8 cellular contexts compared by ENCODE assay signal in the genomic region with DNA sequence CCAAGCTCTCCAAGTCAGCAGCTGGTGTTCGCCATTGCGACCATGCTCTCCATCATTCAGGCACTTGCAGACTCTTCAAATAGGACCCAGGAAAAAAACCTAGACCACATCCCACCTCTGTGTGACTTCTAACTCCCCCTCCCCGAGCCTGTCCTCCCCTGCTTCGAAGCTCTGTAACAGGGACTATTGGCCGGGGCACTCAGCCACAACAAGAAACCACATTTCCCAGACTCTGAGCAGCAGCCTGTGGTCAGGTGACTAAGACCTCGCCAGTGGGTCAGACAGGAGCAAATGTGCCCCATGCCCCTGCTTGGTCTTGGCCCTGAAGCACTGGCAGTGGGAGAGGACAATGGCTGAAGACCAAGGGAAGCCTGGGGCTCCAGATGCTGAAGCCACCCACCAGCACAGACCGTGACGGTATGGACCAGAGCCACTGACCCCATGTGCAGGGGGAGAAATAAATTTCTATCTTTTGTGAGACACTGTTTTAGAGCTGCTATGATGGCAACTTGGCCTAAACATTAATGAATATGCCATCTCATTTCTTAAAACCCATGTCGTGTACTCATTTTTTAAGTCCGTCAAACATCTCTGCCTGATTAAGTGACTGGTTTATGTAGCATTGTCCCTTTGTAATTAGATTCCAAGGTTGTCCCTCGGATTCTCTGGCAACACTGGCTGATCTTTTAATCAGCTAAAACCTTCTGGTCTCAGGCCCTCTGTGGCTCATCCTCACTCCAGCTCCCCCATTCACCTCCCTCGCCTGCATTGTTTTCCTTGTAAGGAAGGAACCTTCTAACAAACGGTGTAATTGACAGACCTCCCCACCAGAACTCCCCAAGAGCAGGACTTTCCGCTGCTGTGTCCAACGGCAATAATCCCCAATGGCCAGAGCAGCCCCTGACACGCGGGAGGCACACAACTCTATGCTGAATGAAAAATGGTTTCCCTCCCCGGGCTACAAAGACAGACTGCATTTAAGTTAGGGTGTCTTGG.
DNase-seq lines count a peak whose midpoint lies in the region; ATAC-seq and TF ChIP-seq lines count a peak whose summit lies in the region.

No MANE protein-coding gene starts in this region.

- no peak for TF ChIP-seq EP300 in sigmoid colon (IDR thresholded peaks at IDR 0.05)

- TF ChIP-seq CTCF in sigmoid colon (IDR thresholded peaks at IDR 0.05), result no peak

- in situ Hi-C loops in Caki2 (cut with HindIII; ENCODE audit: low pct_unique_long_range_greater_than_20kb, low sequenced_read_pairs), result no loop called here

- H3K4me1 ChIP-seq in sigmoid colon, result peaks cover 0 to 86% (median 77%) of the 10 kb centered on the region in 4 donors

- no peaks in the 10 kb centered on the region for H3K9me3 ChIP-seq in sigmoid colon

- peaks cover 0 to 13% (median 9%) of the 10 kb centered on the region in 4 donors for H3K36me3 ChIP-seq in sigmoid colon

- ATAC-seq in GM19463 (IDR thresholded peaks at IDR 0.05; ENCODE audit: unreplicated experiment), result peak; percentile 48
- no peak for ATAC-seq in GM19467 (IDR thresholded peaks at IDR 0.05; ENCODE audit: unreplicated experiment)

- no peak for TF ChIP-seq POLR2A in sigmoid colon (IDR thresholded peaks at IDR 0.05)

- 79 to 92% methylated on average over 18 of the region's 18 CpGs for whole genome bisulfite sequencing in sigmoid colon, 2 donors

- H3K4me3 ChIP-seq in sigmoid colon, result no peak overlapping the region

- no peaks in the 10 kb centered on the region for H3K27me3 ChIP-seq in sigmoid colon

- DNase-seq in Caki2 (ENCODE audit: low read depth) (peak; percentile 7), HT1080 (ENCODE audit: low read depth) (peak; percentile 70), astrocyte of the hippocampus (ENCODE audit: low read depth, low spot score) (peak; percentile 91), sigmoid colon (no peak), NCI-H1694 (lab: John Stamatoyannopoulos, UW) (no peak), retina (no peak)

- intact Hi-C loops in sigmoid colon (cut with DNase I), result no loop called here

- peak overlapping the region; percentile 27 to 88 (median 77) for H3K27ac ChIP-seq in sigmoid colon

Comparison
In these comparisons a context has a peak if more than half of its experiments do, and no peak if none do; other contexts are left out.
1. DNase-seq: peak in Caki2 (single experiment), HT1080 (single experiment) and astrocyte of the hippocampus (single experiment); none in sigmoid colon (single experiment), NCI-H1694 (single experiment) and retina (single experiment).